8 cellular contexts compared by ENCODE assay signal in genomic region chr15:59436774-59437472, GRCh38. TPM values are rescaled to one million over a fixed set of nuclear protein-coding genes. Genes with fewer than 3 reads are reported as not detected.
DNase-seq lines count a peak whose midpoint lies in the region; ATAC-seq, FAIRE-seq and TF ChIP-seq lines count a peak whose summit lies in the region.

No MANE protein-coding gene starts in this region.

- H3K4me3 ChIP-seq in AG04449 (ENCODE audit: low read depth, low read length) (peak overlapping the region; percentile 57; the same call in 1 of the 2 replicates), HUES64 (ENCODE audit: low read length) (peak overlapping the region; percentile 81), GM12878 (peak overlapping the region; percentile 67)

- H3K9ac ChIP-seq in HUES64 (ENCODE audit: low read depth, low read length) = no peak overlapping the region
- no peak overlapping the region for H3K9ac ChIP-seq in GM12878 (ENCODE audit: control insufficient read depth, insufficient read depth, low read length)

- H3K27me3 ChIP-seq in HUES64 (ENCODE audit: insufficient read depth, low read length) = peaks cover 80% of the 10 kb centered on the region
- H3K27me3 ChIP-seq in GM12878 (replicated peaks in 1 of 2; ENCODE audit: control insufficient read depth in 2 of 2, insufficient read depth in 2 of 2, low read length in 1 of 2) = peaks cover 0 to 3% of the 10 kb centered on the region in 2 experiments; a peak in 1 of 4 replicates

- no peaks in the 10 kb centered on the region for H3K9me3 ChIP-seq in HUES64 (ENCODE audit: insufficient read depth, low read depth, low read length)
- H3K9me3 ChIP-seq in GM12878 (replicated peaks; ENCODE audit: control insufficient read depth, insufficient read depth, low read length) = no peaks in the 10 kb centered on the region

- H3K79me2 ChIP-seq in GM12878 (ENCODE audit: control insufficient read depth, insufficient read depth, low read length) = peaks cover 2% of the 10 kb centered on the region

- H3K27ac ChIP-seq in HUES64 (ENCODE audit: low read depth, low read length) (no peak overlapping the region), GM12878 (ENCODE audit: control insufficient read depth, insufficient read depth) (no peak overlapping the region)

- H3K36me3 Mint-ChIP-seq in memory B cell = no peaks in the 10 kb centered on the region

- ATAC-seq in GM12878 (peak; percentile 8; the same call in 2 of the 3 replicates), memory B cell (ENCODE audit: low read depth) (no peak), GM18870 (IDR thresholded peaks at IDR 0.05; ENCODE audit: unreplicated experiment) (no peak), GM18502 (IDR thresholded peaks at IDR 0.05; ENCODE audit: poor library complexity, unreplicated experiment) (no peak)

- no peaks in the 10 kb centered on the region for H3K36me3 ChIP-seq in HUES64 (ENCODE audit: insufficient read depth, low read length)
- H3K36me3 ChIP-seq in GM12878 (ENCODE audit: control insufficient read depth in 2 of 2, insufficient read depth in 2 of 2, low read length in 1 of 2) = no peaks in the 10 kb centered on the region

- H3K27me3 Mint-ChIP-seq in memory B cell = peaks cover 4% of the 10 kb centered on the region

- H3K4me2 ChIP-seq in GM12878 (ENCODE audit: control insufficient read depth, insufficient read depth) = peak overlapping the region; percentile 99

- intact Hi-C loops in GM12878 (cut with micrococcal nuclease; ENCODE audit: unreplicated experiment) = no loop called here

- H3K27ac Mint-ChIP-seq in memory B cell = peak overlapping the region; percentile 58

- peak overlapping the region; percentile 84 for H3K4me3 Mint-ChIP-seq in memory B cell

- CTCF ChIA-PET in AG04449 (lab: Yijun Ruan, JAX) = no interaction called here
- CTCF ChIA-PET in GM12878 (lab: Yijun Ruan, JAX) = no interaction called here

- POLR2A ChIA-PET in AG04449 (lab: Yijun Ruan, JAX) (no interaction called here), GM12878 (lab: Charles Lee) (interaction anchor here (0.8 kb wide), 1 partner anchor 58 kb away, joined by 3 read pairs; no protein-coding TSS in a partner anchor)

- no peak for TF ChIP-seq RAD21 in GM12878 (IDR thresholded peaks at IDR 0.05; ENCODE audit: insufficient read depth, low read depth, low read length)

- H3K9me3 Mint-ChIP-seq in memory B cell = no peaks in the 10 kb centered on the region

- BruUV-seq in GM12878 (replicated peaks; lab: Mats Ljungman, UMichigan) = no TSS peak

- DNase-seq in AG04449 (ENCODE audit: low read depth, low spot score) (no peak), GM12878 (ENCODE audit: low read depth, low spot score) (no peak), memory B cell (ENCODE audit: low spot score in 2 of 2) (no peak), SIG-M5 treated with dmso at 0.1 percent for 504 hours (lab: John Stamatoyannopoulos, UW; ENCODE audit: unreplicated experiment) (no peak), GF-D8 (lab: John Stamatoyannopoulos, UW) (no peak)

- peaks cover 15% of the 10 kb centered on the region for H3K4me1 Mint-ChIP-seq in memory B cell

- peaks cover 6% of the 10 kb centered on the region; the same call in 1 of the 2 replicates for H3K4me1 ChIP-seq in HUES64 (ENCODE audit: insufficient read depth, low read length)
- H3K4me1 ChIP-seq in GM12878 (ENCODE audit: control insufficient read depth, insufficient read depth, low read length) = peaks cover 19% of the 10 kb centered on the region

- RAD21 ChIA-PET in GM12878 (lab: Charles Lee; ENCODE audit: unreplicated experiment) = interaction anchor here (1.9 kb wide), 1 partner anchor 26 kb away, joined by 5 read pairs; no protein-coding TSS in a partner anchor

- SMC1A ChIA-PET in GM12878 (lab: Charles Lee; ENCODE audit: uncharacterized antibody, unreplicated experiment) = no interaction called here

- no peak for TF ChIP-seq POLR2A in GM12878 (IDR thresholded peaks at IDR 0.05; ENCODE audit: low read depth, low read length)

- H4K20me1 ChIP-seq in GM12878 (ENCODE audit: control insufficient read depth, insufficient read depth) = no peaks in the 10 kb centered on the region

- no peak for TF ChIP-seq EP300 in GM12878 (IDR thresholded peaks at IDR 0.05; ENCODE audit: borderline replicate concordance in 1 of 2, control insufficient read depth in 1 of 2, low read depth in 2 of 2, low read length in 2 of 2)

- TF ChIP-seq CTCF in AG04449 (IDR thresholded peaks at IDR 0.05; ENCODE audit: insufficient read depth, low read length, missing control alignments) (no peak), GM12878 (IDR thresholded peaks at IDR 0.05 in 2 of 3, conservative IDR thresholded peaks at IDR 0.05 in 1 of 3; ENCODE audit: control insufficient read depth in 2 of 3, extremely low read depth in 1 of 3, insufficient read depth in 1 of 3, low read depth in 3 of 3, low read length in 3 of 3) (no peak)

- 25% methylated on average over 19 of the region's 20 CpGs for WGBS in HUES64
- 32% methylated on average over 18 of the region's 20 CpGs for WGBS in GM12878 (ENCODE audit: insufficient coverage, insufficient replicate concordance, low lambda C conversion rate, missing lambda C conversion rate)

- FAIRE-seq in GM12878 (lab: Jason Lieb, UNC) = no peak

- in situ Hi-C loops in GM12878 (cut with MboI) = no loop called here

- peak overlapping the region; percentile 49 for H2AFZ ChIP-seq in GM12878 (ENCODE audit: control insufficient read depth, low read depth, low read length)

TF ChIP-seq in GM12878, 131 proteins besides CTCF, POLR2A, EP300 and RAD21:
- no peak for TF ChIP-seq STAT1 (conservative IDR thresholded peaks at IDR 0.05)
- TF ChIP-seq TCF3 (IDR thresholded peaks at IDR 0.05; ENCODE audit: borderline replicate concordance, insufficient read depth, low read depth, low read length) = no peak
- TF ChIP-seq POU2F2 (IDR thresholded peaks at IDR 0.05; ENCODE audit: borderline replicate concordance, low read depth, low read length) = no peak
- TF ChIP-seq RBBP5 (conservative IDR thresholded peaks at IDR 0.05) = no peak
- TF ChIP-seq SMC3 (IDR thresholded peaks at IDR 0.05; ENCODE audit: borderline replicate concordance, low read length) = no peak
- no peak for TF ChIP-seq IRF4 (IDR thresholded peaks at IDR 0.05; ENCODE audit: low read depth, low read length)
- no peak for TF ChIP-seq TBL1XR1 (IDR thresholded peaks at IDR 0.05; ENCODE audit: low read depth, low read length)
- TF ChIP-seq CBX5 (IDR thresholded peaks at IDR 0.05; ENCODE audit: low read depth) = no peak
- no peak for TF ChIP-seq MLLT1 (IDR thresholded peaks at IDR 0.05)
- no peak for TF ChIP-seq JUND (IDR thresholded peaks at IDR 0.05; ENCODE audit: low read depth, low read length)
- no peak for TF ChIP-seq IKZF2 (IDR thresholded peaks at IDR 0.05)
TF ChIP-seq in GM12878: peak in this region for 0.

RNA-seq across cellular contexts. Expression of gene FAM81A, which starts 1.1 kb away (rescaled TPM):
- polyA plus RNA-seq in HUES64 (2013, experiment 1 of 2) = 0.90 TPM
- 1.6 TPM for polyA plus RNA-seq in HUES64 (2013, experiment 2 of 2)
- total RNA-seq in GM12878 (2013; cell fraction: nucleolus; rRNA removed) = 10.2 and 16.8 TPM in 2 replicates
- 12.5 and 14.7 TPM in 2 replicates for total RNA-seq in GM12878 (2014; rRNA removed)
- 16.5 and 16.8 TPM in 2 replicates for total RNA-seq in GM12878 (2014; rRNA removed; fragmentation: Illumina TruSeq; extraction: Trizol)
- total RNA-seq in GM12878 (2021) = 19.9 and 20.2 TPM in 2 replicates
- polyA plus RNA-seq in GM12878 (2011; ENCODE audit: low read depth) = 3.7 TPM
- polyA plus RNA-seq in GM12878 (2011; rRNA removed) = 0.18 and 0.40 TPM in 2 replicates
- 0.07 and 0.13 TPM in 2 replicates for polyA plus RNA-seq in GM12878 (2011; cell fraction: cytosol; rRNA removed)
- polyA plus RNA-seq in GM12878 (2011; cell fraction: nucleus; rRNA removed) = 0.22 and 0.95 TPM in 2 replicates
- 8.8 and 10.9 TPM in 2 replicates for polyA plus RNA-seq in GM12878 (2012)
- 15.1 and 18.9 TPM in 2 replicates for polyA plus RNA-seq in GM12878 (2014; fragmentation: Illumina TruSeq; extraction: Trizol)
- 1 to 10 TPM; 7.6 to 9.0 TPM for polyA plus RNA-seq in GM12878 (2014; fragmentation: Nextera tagmentation; extraction: Ambion mirVana)
- polyA plus RNA-seq in GM12878 (2014; rRNA removed) = 13.4 and 15.8 TPM in 2 replicates
- polyA plus RNA-seq in GM12878 (2016; fragmentation: Nextera tagmentation; extraction: Ambion mirVana) = 10 to 100 TPM; 23.9 to 34.5 TPM
- polyA minus RNA-seq in GM12878 (2011; rRNA and poly(A)+ RNA removed) = 0.21 TPM in 1 of 2 replicates, not detected in the other
- not detected in 2 replicates for polyA minus RNA-seq in GM12878 (2011; cell fraction: cytosol; rRNA and poly(A)+ RNA removed)
- polyA minus RNA-seq in GM12878 (2011; cell fraction: nucleus; rRNA and poly(A)+ RNA removed) = not detected in 2 replicates
